8 cellular contexts compared by ENCODE assay signal in genomic region chr10:23121135-23121534, GRCh38.
"Had no signal": no experiment of that assay in that cellular context is flagged by ENCODE, and none has a peak within 500 bp of the region (broad histone marks: within the 10 kb centered on the region; RNA-seq: fewer than 3 reads in every experiment).

No MANE protein-coding gene starts in this region.

- ATAC-seq: HepG2, K562 had no signal

- H3K27ac ChIP-seq: HL-60, KMS-11 had no signal

- H3K27ac Mint-ChIP-seq: IgD-negative memory B cell had no signal

- H3K27me3 Mint-ChIP-seq: IgD-negative memory B cell had no signal

- DNase-seq: IMR-90, KBM-7, KG1 had no signal

- H3K4me1 Mint-ChIP-seq: IgD-negative memory B cell had no signal

- H3K4me3 ChIP-seq: K562 had no signal
